In genomic region chr1:66503841-66504470, GRCh38 we compare ENCODE assay signal across 10 cellular contexts. TPM values are rescaled to one million over a fixed set of nuclear protein-coding genes. Genes with fewer than 3 reads are reported as not detected.
DNase-seq lines count a peak whose midpoint lies in the region; ATAC-seq and TF ChIP-seq lines count a peak whose summit lies in the region.
"Had no signal": no experiment of that assay in that cellular context is flagged by ENCODE, and none has a peak within 500 bp of the region (broad histone marks: within the 10 kb centered on the region; RNA-seq: fewer than 3 reads in every experiment).

No MANE protein-coding gene starts in this region.

- ATAC-seq in GM18909 (IDR thresholded peaks at IDR 0.05; ENCODE audit: poor library complexity, unreplicated experiment) = peak; percentile 85
- ATAC-seq in HG03159 (IDR thresholded peaks at IDR 0.05; ENCODE audit: unreplicated experiment) = peak; percentile 90
- no peak for ATAC-seq in gastroesophageal sphincter

- H3K27ac ChIP-seq in gastroesophageal sphincter = no peak overlapping the region

- DNase-seq in CMK (ENCODE audit: low read depth) = peak; percentile 29
- peak; percentile 33 for DNase-seq in NCI-H2227 treated with DMSO at 0.1 percent for 48 hours (lab: John Stamatoyannopoulos, UW)
- peak; percentile 49 for DNase-seq in activated CD4-positive, alpha-beta memory T cell treated with anti-CD3 and anti-CD28 coated beads for 36 hours
- no peak for DNase-seq in progenitor cell of endocrine pancreas (ENCODE audit: low spot score, unreplicated experiment)
- DNase-seq in ureter (ENCODE audit: low spot score) = no peak

- H3K36me3 ChIP-seq in gastroesophageal sphincter = no peaks in the 10 kb centered on the region

- WGBS in gastroesophageal sphincter (ENCODE audit: low coverage in 1 of 2), 2 donors = 48 to 49% methylated on average over 3 of the region's 3 CpGs

- intact Hi-C loops in activated CD4-positive, alpha-beta memory T cell treated with anti-CD3 and anti-CD28 coated beads for 36 hours (cut with micrococcal nuclease) = loop anchor here (1.0 to 10.0 kb wide), 4 partner anchors 57 to 545 kb away; no protein-coding TSS in a partner anchor

- no peaks in the 10 kb centered on the region for H3K9me3 ChIP-seq in gastroesophageal sphincter

- H3K9me3 Mint-ChIP-seq in activated CD4-positive, alpha-beta memory T cell treated with anti-CD3 and anti-CD28 coated beads for 36 hours = no peaks in the 10 kb centered on the region
- no peaks in the 10 kb centered on the region for H3K9me3 Mint-ChIP-seq in progenitor cell of endocrine pancreas (ENCODE audit: low read depth)

- no peak overlapping the region for H3K4me3 ChIP-seq in gastroesophageal sphincter
- H3K4me3 ChIP-seq: skin epidermis had no signal

- TF ChIP-seq EP300 in gastroesophageal sphincter (IDR thresholded peaks at IDR 0.05) = no peak

- H3K4me1 Mint-ChIP-seq in activated CD4-positive, alpha-beta memory T cell treated with anti-CD3 and anti-CD28 coated beads for 36 hours (ENCODE audit: low read depth) = no peaks in the 10 kb centered on the region
- no peaks in the 10 kb centered on the region for H3K4me1 Mint-ChIP-seq in progenitor cell of endocrine pancreas (ENCODE audit: low read depth)

- no peaks in the 10 kb centered on the region for H3K27me3 ChIP-seq in gastroesophageal sphincter

- H3K27ac Mint-ChIP-seq in activated CD4-positive, alpha-beta memory T cell treated with anti-CD3 and anti-CD28 coated beads for 36 hours = no peak overlapping the region
- no peak overlapping the region for H3K27ac Mint-ChIP-seq in progenitor cell of endocrine pancreas

- no peaks in the 10 kb centered on the region for H3K36me3 Mint-ChIP-seq in activated CD4-positive, alpha-beta memory T cell treated with anti-CD3 and anti-CD28 coated beads for 36 hours
- H3K36me3 Mint-ChIP-seq in progenitor cell of endocrine pancreas (ENCODE audit: insufficient read depth) = no peaks in the 10 kb centered on the region

- no peak for TF ChIP-seq POLR2A in gastroesophageal sphincter (IDR thresholded peaks at IDR 0.05)

- TF ChIP-seq CTCF in gastroesophageal sphincter (IDR thresholded peaks at IDR 0.05) (peak; percentile 20 to 50 (median 47)), progenitor cell of endocrine pancreas (IDR thresholded peaks at IDR 0.05; ENCODE audit: unreplicated experiment) (peak; percentile 74)

- CTCF ChIA-PET in activated CD4-positive, alpha-beta memory T cell treated with anti-CD3 and anti-CD28 coated beads for 36 hours (lab: Charles Lee) = interaction anchor here (0.6 to 4.2 kb wide), 21 partner anchors 9 to 816 kb away, joined by 3 to 54 read pairs (median 4); no protein-coding TSS in a partner anchor

- peaks cover 0 to 10% (median 0%) of the 10 kb centered on the region in 3 donors for H3K4me1 ChIP-seq in gastroesophageal sphincter

- H3K27me3 Mint-ChIP-seq in activated CD4-positive, alpha-beta memory T cell treated with anti-CD3 and anti-CD28 coated beads for 36 hours = peaks cover 14% of the 10 kb centered on the region
- H3K27me3 Mint-ChIP-seq in progenitor cell of endocrine pancreas = peaks cover 49% of the 10 kb centered on the region

- POLR2A ChIA-PET in activated CD4-positive, alpha-beta memory T cell treated with anti-CD3 and anti-CD28 coated beads for 36 hours (lab: Charles Lee) = no interaction called here

- H3K4me3 Mint-ChIP-seq in activated CD4-positive, alpha-beta memory T cell treated with anti-CD3 and anti-CD28 coated beads for 36 hours = no peak overlapping the region
- H3K4me3 Mint-ChIP-seq in progenitor cell of endocrine pancreas (ENCODE audit: low read depth) = no peak overlapping the region

RNA-seq across cellular contexts. Expression of gene SGIP1, which starts 30.0 kb away (rescaled TPM):
- total RNA-seq in activated CD4-positive, alpha-beta memory T cell treated with anti-CD3 and anti-CD28 coated beads for 36 hours = under 1 TPM in 1 of 2 experiments, not detected in 1; 0.05 TPM
- 10 to 100 TPM in 2 of 4 donors, 1 to 10 TPM in 2; 6.5 to 14.0 (median 10.7) TPM for total RNA-seq in gastroesophageal sphincter
- 12.1 and 16.0 TPM in 2 replicates for total RNA-seq in progenitor cell of endocrine pancreas
- 15.8 TPM for total RNA-seq in ureter
- total RNA-seq: T-helper 1 cell treated with Interleukin-12 subunit alpha and Interleukin-12 subunit beta and Interleukin-4 antibody, amounts not matched to agents 30 ng/mL and 1 ng/mL, for 36 hours had no signal

Comparison
In these comparisons a context has a peak if more than half of its experiments do, and no peak if none do; other contexts are left out.
1. DNase-seq: peak in CMK (single experiment), NCI-H2227 treated with DMSO at 0.1 percent for 48 hours (single experiment) and activated CD4-positive, alpha-beta memory T cell treated with anti-CD3 and anti-CD28 coated beads for 36 hours (single experiment); none in progenitor cell of endocrine pancreas (single experiment) and ureter (single experiment).
2. RNA of gene SGIP1, which starts 30.0 kb away (total RNA-seq): 12.1 to 16.0 TPM in progenitor cell of endocrine pancreas, 15.8 TPM in ureter (single experiment) and 6.5 to 14.0 TPM in gastroesophageal sphincter; 0.05 TPM in activated CD4-positive, alpha-beta memory T cell treated with anti-CD3 and anti-CD28 coated beads for 36 hours; every median in the first group is over 4 times any median in the second.